Comparison of ENCODE assay signal across 23 cellular contexts in genomic region chr4:160143574-160143973, GRCh38.
DNase-seq lines count a peak whose midpoint lies in the region; ATAC-seq, FAIRE-seq and TF ChIP-seq lines count a peak whose summit lies in the region.
"Had no signal": no experiment of that assay in that cellular context is flagged by ENCODE, and none has a peak within 500 bp of the region (broad histone marks: within the 10 kb centered on the region; RNA-seq: fewer than 3 reads in every experiment).

No MANE protein-coding gene starts in this region.

- peak; percentile 66 for FAIRE-seq in pancreas (lab: Jason Lieb, UNC)
- FAIRE-seq: A549, GM12892, GM18507 had no signal

- H3K79me1 ChIP-seq in H9 (ENCODE audit: insufficient read depth, low read depth, low read length, poor library complexity, severe bottlenecking) = no peaks in the 10 kb centered on the region

- H4K5ac ChIP-seq in H9 (ENCODE audit: insufficient read length, low read depth, low read length) = no peak overlapping the region

- H3K79me2 ChIP-seq in PC-3 (ENCODE audit: low read length) (no peaks in the 10 kb centered on the region), H9 (ENCODE audit: insufficient read depth, low read length) (no peaks in the 10 kb centered on the region)

- no peak overlapping the region for H3K27ac Mint-ChIP-seq in H9
- H3K27ac Mint-ChIP-seq: CD4-positive, alpha-beta memory T cell had no signal

- H4K20me1 ChIP-seq in PC-3 (ENCODE audit: low read length) (no peaks in the 10 kb centered on the region), H9 (ENCODE audit: control insufficient read depth, insufficient read depth, insufficient read length) (no peaks in the 10 kb centered on the region)
- H4K20me1 ChIP-seq: BLaER1 had no signal

- H3K4ac ChIP-seq in H9 (ENCODE audit: low read depth, low read length) = no peak overlapping the region

- WGBS in pancreas, 2 donors = 79 to 84% methylated on average over 3 of the region's 3 CpGs
- no CpG with 5 or more reads among the region's 3 CpGs for WGBS in H9 (ENCODE audit: extremely low coverage, insufficient read length, low lambda C conversion rate)

- no peak overlapping the region for H2BK5ac ChIP-seq in H9 (ENCODE audit: insufficient read length, low read length)

- no peak overlapping the region for H3K18ac ChIP-seq in H9 (ENCODE audit: insufficient read length, low read depth, low read length)

- no peak overlapping the region for H3K4me3 ChIP-seq in PC-3 (ENCODE audit: low read length)
- no peak overlapping the region for H3K4me3 ChIP-seq in epithelial cell of esophagus (ENCODE audit: low read length)
- no peak overlapping the region for H3K4me3 ChIP-seq in pancreas
- H3K4me3 ChIP-seq: A549, BLaER1, SK-N-MC had no signal

- intact Hi-C loops in PC-3 (cut with micrococcal nuclease) = no loop called here
- intact Hi-C loops in pancreas (cut with DNase I) = no loop called here

- H3K9me2 ChIP-seq in PC-3 (replicated peaks; ENCODE audit: low read length) = no peaks in the 10 kb centered on the region

- no peaks in the 10 kb centered on the region for H3F3A ChIP-seq in PC-3 (ENCODE audit: low read length, unreplicated experiment)

- no TSS peak for BruUV-seq in PC-3 (replicated peaks; lab: Mats Ljungman, UMichigan)

- H3K9ac ChIP-seq in PC-3 (ENCODE audit: low read length) = no peak overlapping the region
- H3K9ac ChIP-seq in H9 (ENCODE audit: extremely low read depth, insufficient read length, low read length) = no peak overlapping the region
- H3K9ac ChIP-seq: BLaER1, KMS-11 had no signal

- H3K36me3 ChIP-seq in PC-3 (ENCODE audit: low read depth, low read length) (no peaks in the 10 kb centered on the region), pancreas (no peaks in the 10 kb centered on the region)
- H3K36me3 ChIP-seq: BLaER1 had no signal

- H2BK120ac ChIP-seq in H9 (ENCODE audit: low read depth, low read length, poor library complexity, severe bottlenecking) = no peak overlapping the region

- H3K27ac ChIP-seq in PC-3 (ENCODE audit: low read length) = no peak overlapping the region
- H3K27ac ChIP-seq in pancreas = no peak overlapping the region
- no peak overlapping the region for H3K27ac ChIP-seq in H9 (ENCODE audit: insufficient read length, low read depth, low read length)
- H3K27ac ChIP-seq: A549, BLaER1, KMS-11, SK-N-MC had no signal

- H3K36me3 Mint-ChIP-seq in H9 (ENCODE audit: insufficient read depth in 1 of 3, low read depth in 3 of 3) = no peaks in the 10 kb centered on the region
- H3K36me3 Mint-ChIP-seq: CD4-positive, alpha-beta memory T cell had no signal

- no peak for TF ChIP-seq CTCF in PC-3 (conservative IDR thresholded peaks at IDR 0.05; ENCODE audit: low read depth, low read length)
- no peak for TF ChIP-seq CTCF in epithelial cell of esophagus (IDR thresholded peaks at IDR 0.05; ENCODE audit: insufficient read depth, low read depth, low read length, missing control alignments)
- TF ChIP-seq CTCF in pancreas (IDR thresholded peaks at IDR 0.05) = no peak
- no peak for TF ChIP-seq CTCF in H9 (conservative IDR thresholded peaks at IDR 0.05)

- peaks cover 19 to 21% of the 10 kb centered on the region in 2 experiments for H3K4me1 Mint-ChIP-seq in H9
- H3K4me1 Mint-ChIP-seq: CD4-positive, alpha-beta memory T cell had no signal

- H2BK15ac ChIP-seq in H9 (ENCODE audit: low read depth, low read length) = no peak overlapping the region

- CTCF ChIA-PET in PC-3 (lab: Charles Lee) = no interaction called here

- H3K4me1 ChIP-seq in PC-3 (ENCODE audit: insufficient read depth, low read length) = no peaks in the 10 kb centered on the region
- H3K4me1 ChIP-seq in pancreas = no peaks in the 10 kb centered on the region
- no peaks in the 10 kb centered on the region; the same call in 1 of the 2 replicates for H3K4me1 ChIP-seq in H9 (ENCODE audit: insufficient read depth, low read length)

- no peaks in the 10 kb centered on the region for H3K23me2 ChIP-seq in H9 (ENCODE audit: insufficient read length, low read depth, low read length, poor library complexity, severe bottlenecking)

- H3K9me3 ChIP-seq in PC-3 (ENCODE audit: low read length) (no peaks in the 10 kb centered on the region), pancreas (no peaks in the 10 kb centered on the region), H9 (ENCODE audit: control insufficient read depth, low read depth, low read length) (no peaks in the 10 kb centered on the region)
- H3K9me3 ChIP-seq: A549, BLaER1 had no signal

- no peaks in the 10 kb centered on the region for H3K27me3 Mint-ChIP-seq in H9 (ENCODE audit: low read depth)
- H3K27me3 Mint-ChIP-seq: CD4-positive, alpha-beta memory T cell had no signal

- no peak overlapping the region for H4K8ac ChIP-seq in H9 (replicated peaks; ENCODE audit: insufficient read length, low read depth, low read length)

- POLR2A ChIA-PET in PC-3 (lab: Charles Lee; ENCODE audit: unreplicated experiment) = no interaction called here

- no peak overlapping the region for H2BK12ac ChIP-seq in H9 (ENCODE audit: insufficient read length, low read depth, low read length)

- DNase-seq in HS-5 (ENCODE audit: low read depth) (peak; percentile 42), PC-3 (peak; percentile 38), epithelial cell of esophagus (ENCODE audit: low read depth) (peak; percentile 23), pancreas (no peak), H9 (no peak), HK-2 (ENCODE audit: unreplicated experiment) (no peak)
- no peak for DNase-seq in activated CD8-positive, alpha-beta memory T cell treated with anti-CD3 and anti-CD28 coated beads, Interleukin-2, amount 50 U/mL, for 48 hours
- DNase-seq: CD4-positive, alpha-beta memory T cell; GOT3; MM.1S; NCI-H1092; NCI-H146; NCI-H2029 treated with DMSO at 0.1 percent for 48 hours; NCI-H2171; NCI-H446 treated with DMSO at 0.1 percent for 48 hours; SHP77 had no signal

- no peaks in the 10 kb centered on the region for H3K27me3 ChIP-seq in PC-3 (ENCODE audit: low read length)
- H3K27me3 ChIP-seq in pancreas = no peaks in the 10 kb centered on the region
- H3K27me3 ChIP-seq in H9 (ENCODE audit: insufficient read depth, low read length) = no peaks in the 10 kb centered on the region
- H3K27me3 ChIP-seq: BLaER1 had no signal

- no peak overlapping the region for H3K14ac ChIP-seq in H9 (ENCODE audit: insufficient read depth, low read length)

- no peak overlapping the region for H2BK20ac ChIP-seq in H9 (ENCODE audit: low read depth, low read length, poor library complexity, severe bottlenecking)

- no peak overlapping the region for H3T11ph ChIP-seq in H9 (ENCODE audit: low read length)

- no peak overlapping the region for H4K91ac ChIP-seq in H9 (ENCODE audit: insufficient read length, low read depth, low read length)

- no peak overlapping the region for H3K23ac ChIP-seq in H9 (ENCODE audit: insufficient read length, low read depth, low read length)

- no peak overlapping the region for H3K4me2 ChIP-seq in PC-3 (ENCODE audit: low read length)
- no peak overlapping the region for H3K4me2 ChIP-seq in H9 (ENCODE audit: insufficient read depth, insufficient read length, low read length)
- H3K4me2 ChIP-seq: A549, BLaER1, KMS-11 had no signal

- H2AFZ ChIP-seq in PC-3 (ENCODE audit: low read length) (no peak overlapping the region), H9 (ENCODE audit: low read length) (no peak overlapping the region)

- H2AK5ac ChIP-seq in H9 (ENCODE audit: insufficient read length, low read length) = no peak overlapping the region

- H3K56ac ChIP-seq in H9 (ENCODE audit: insufficient read length, low read depth, low read length) = no peak overlapping the region

- ATAC-seq in PC-3 (peak; percentile 89), pancreas (no peak), HG02852 (IDR thresholded peaks at IDR 0.05; ENCODE audit: unreplicated experiment) (no peak)
- ATAC-seq: A549 had no signal

- H3K4me3 Mint-ChIP-seq in H9 = no peak overlapping the region
- H3K4me3 Mint-ChIP-seq: CD4-positive, alpha-beta memory T cell had no signal

- H3K9me3 Mint-ChIP-seq in H9 = no peaks in the 10 kb centered on the region; a peak in 1 of 5 replicates

Comparison
In these comparisons a context has a peak if more than half of its experiments do, and no peak if none do; other contexts are left out.
1. DNase-seq: peak in HS-5 (single experiment), PC-3 (single experiment) and epithelial cell of esophagus (single experiment); none in pancreas (0 of 6), activated CD8-positive, alpha-beta memory T cell treated with anti-CD3 and anti-CD28 coated beads, Interleukin-2, amount 50 U/mL, for 48 hours (single experiment), H9 (single experiment) and HK-2 (single experiment).